ENCODE assay signal across 12 cellular contexts in genomic region chr15:25787855-25788521, GRCh38.
DNase-seq lines count a peak whose midpoint lies in the region; ATAC-seq, FAIRE-seq and TF ChIP-seq lines count a peak whose summit lies in the region.
"Had no signal": no experiment of that assay in that cellular context is flagged by ENCODE, and none has a peak within 500 bp of the region (broad histone marks: within the 10 kb centered on the region; RNA-seq: fewer than 3 reads in every experiment).

No MANE protein-coding gene starts in this region.

- ATAC-seq in HG03439 (IDR thresholded peaks at IDR 0.05; ENCODE audit: unreplicated experiment), result no peak

- no peak overlapping the region for H2AFZ ChIP-seq in H1 (ENCODE audit: low read length)

- no peak overlapping the region for H4K8ac ChIP-seq in H1 (ENCODE audit: extremely low read depth, insufficient read depth, low read length)

- no peak overlapping the region for H2BK20ac ChIP-seq in H1 (ENCODE audit: low read length)

- H3K27ac Mint-ChIP-seq in osteocyte (ENCODE audit: unreplicated experiment), result peak overlapping the region; percentile 92
- H3K27ac Mint-ChIP-seq: activated naive CD8-positive, alpha-beta T cell treated with anti-CD3 and anti-CD28 coated beads, Interleukin-2, amount 10 ng/mL, durations not matched to agents 7 days and 5 days had no signal

- CTCF ChIA-PET in H1 (lab: Charles Lee; ENCODE audit: partially characterized antibody), result interaction anchor here (1.1 kb wide), 1 partner anchor 146 kb away, joined by 3 read pairs; no protein-coding TSS in a partner anchor

- H3K27ac ChIP-seq in H1 (ENCODE audit: low read depth, low read length), result no peak overlapping the region

- peak; percentile 48 for DNase-seq in COLO668 (lab: John Stamatoyannopoulos, UW; ENCODE audit: unreplicated experiment)
- peak; percentile 18 for DNase-seq in HK-2 (ENCODE audit: unreplicated experiment)
- no peak for DNase-seq in H1 (ENCODE audit: low read depth in 1 of 2, low spot score in 2 of 2)
- no peak for DNase-seq in osteocyte (ENCODE audit: extremely low spot score, unreplicated experiment)
- DNase-seq in anterior cingulate cortex (lab: John Stamatoyannopoulos, UW), result no peak
- no peak for DNase-seq in NCI-H1436 treated with DMSO at 0.1 percent for 48 hours (lab: John Stamatoyannopoulos, UW)
- DNase-seq in NCI-H2171 (lab: John Stamatoyannopoulos, UW), result no peak
- DNase-seq: activated naive CD8-positive, alpha-beta T cell treated with anti-CD3 and anti-CD28 coated beads, Interleukin-2, amount 10 ng/mL, durations not matched to agents 7 days and 5 days; MM.1S had no signal

- TF ChIP-seq CTCF in H1 (IDR thresholded peaks at IDR 0.05; ENCODE audit: control extremely low read depth in 1 of 3, insufficient read depth in 1 of 3, low read depth in 1 of 3, low read length in 3 of 3) (no peak), osteocyte (IDR thresholded peaks at IDR 0.05) (no peak)

- H3K4me3 Mint-ChIP-seq in osteocyte (ENCODE audit: unreplicated experiment), result no peak overlapping the region
- H3K4me3 Mint-ChIP-seq: activated naive CD8-positive, alpha-beta T cell treated with anti-CD3 and anti-CD28 coated beads, Interleukin-2, amount 10 ng/mL, durations not matched to agents 7 days and 5 days had no signal

- H2BK5ac ChIP-seq in H1 (ENCODE audit: low read depth, low read length), result no peak overlapping the region

- peak overlapping the region; percentile 43; the same call in 1 of the 2 replicates for H3K18ac ChIP-seq in H1 (ENCODE audit: extremely low read depth, low read length)

- no peak for FAIRE-seq in H1 (lab: Jason Lieb, UNC)
- FAIRE-seq: G401.6 had no signal

- no peaks in the 10 kb centered on the region for H3K27me3 Mint-ChIP-seq in osteocyte (ENCODE audit: unreplicated experiment)
- H3K27me3 Mint-ChIP-seq: activated naive CD8-positive, alpha-beta T cell treated with anti-CD3 and anti-CD28 coated beads, Interleukin-2, amount 10 ng/mL, durations not matched to agents 7 days and 5 days had no signal

- peaks cover 82% of the 10 kb centered on the region for H3K4me1 Mint-ChIP-seq in osteocyte (ENCODE audit: unreplicated experiment)

- WGBS in H1 (ENCODE audit: extremely low coverage in 1 of 2, insufficient coverage in 1 of 2, insufficient read length in 1 of 2, insufficient replicate concordance in 2 of 2, low coverage in 1 of 2, low lambda C conversion rate in 2 of 2, missing lambda C conversion rate in 1 of 2), 2 experiments, result 87% methylated on average over 13 of the region's 13 CpGs; no CpG with 5 or more reads in 1 of the 2 experiments

- no peak overlapping the region for H3K23ac ChIP-seq in H1 (ENCODE audit: insufficient read length)

- no peaks in the 10 kb centered on the region for H3K23me2 ChIP-seq in H1 (ENCODE audit: low read depth, low read length)

- H3K9ac ChIP-seq in H1 (replicated peaks in 1 of 4; ENCODE audit: extremely low read depth in 1 of 4, low read depth in 3 of 4, low read length in 3 of 4), result no peak overlapping the region

- no peak overlapping the region for H2BK120ac ChIP-seq in H1 (replicated peaks; ENCODE audit: low read depth, low read length)

- H2BK12ac ChIP-seq in H1 (ENCODE audit: low read depth, low read length), result no peak overlapping the region

- no peaks in the 10 kb centered on the region for H3K9me3 ChIP-seq in H1 (ENCODE audit: insufficient read depth in 2 of 2, low read depth in 1 of 2, low read length in 1 of 2)
- H3K9me3 ChIP-seq: HAP-1 had no signal

- POLR2A ChIA-PET in H1 (lab: Charles Lee; ENCODE audit: partially characterized antibody), result no interaction called here

- no peak for TF ChIP-seq POLR2A in H1 (IDR thresholded peaks at IDR 0.05; ENCODE audit: control extremely low read depth in 1 of 2, low read depth in 2 of 2, low read length in 2 of 2)

- TF ChIP-seq EP300 in H1 (IDR thresholded peaks at IDR 0.05; ENCODE audit: borderline replicate concordance in 1 of 2, low read depth in 2 of 2, low read length in 2 of 2), result no peak

- H2AK5ac ChIP-seq in H1 (ENCODE audit: low read depth, low read length), result no peak overlapping the region

- H2BK15ac ChIP-seq in H1 (ENCODE audit: low read length), result no peak overlapping the region

- no peak overlapping the region for H4K91ac ChIP-seq in H1 (replicated peaks; ENCODE audit: insufficient read length, low read length)

- no peak overlapping the region for H4K5ac ChIP-seq in H1 (ENCODE audit: insufficient read length, low read depth, low read length)

- no peak overlapping the region for H3K56ac ChIP-seq in H1 (replicated peaks; ENCODE audit: insufficient read length, low read depth, low read length)

- peaks cover 0 to 6% (median 2%) of the 10 kb centered on the region in 4 experiments; a peak in 4 of 7 replicates for H3K4me1 ChIP-seq in H1 (replicated peaks in 1 of 4; ENCODE audit: control insufficient read depth in 3 of 4, insufficient read depth in 4 of 4, low read length in 3 of 4)
- H3K4me1 ChIP-seq: HAP-1 had no signal

- peaks cover 6% of the 10 kb centered on the region for H3K36me3 Mint-ChIP-seq in osteocyte (ENCODE audit: unreplicated experiment)

- no peaks in the 10 kb centered on the region for H3K79me2 ChIP-seq in H1 (ENCODE audit: control insufficient read depth in 1 of 2, insufficient read depth in 2 of 2, low read length in 2 of 2)

- TF ChIP-seq RAD21 in H1 (IDR thresholded peaks at IDR 0.05 in 1 of 2, conservative IDR thresholded peaks at IDR 0.05 in 1 of 2; ENCODE audit: low read depth in 2 of 2, low read length in 2 of 2), result no peak

- no peak overlapping the region for H3K4ac ChIP-seq in H1 (replicated peaks; ENCODE audit: insufficient read length, low read depth, low read length)

- no peak overlapping the region for H3K4me3 ChIP-seq in H1 (ENCODE audit: extremely low read depth in 1 of 4, insufficient read depth in 2 of 4, low read depth in 3 of 4, low read length in 4 of 4)
- H3K4me3 ChIP-seq: HAP-1 had no signal

- H3K9me3 Mint-ChIP-seq in osteocyte (ENCODE audit: unreplicated experiment), result no peaks in the 10 kb centered on the region
- H3K9me3 Mint-ChIP-seq: activated naive CD8-positive, alpha-beta T cell treated with anti-CD3 and anti-CD28 coated beads, Interleukin-2, amount 10 ng/mL, durations not matched to agents 7 days and 5 days had no signal

- H3K4me2 ChIP-seq in H1 (ENCODE audit: insufficient read depth in 1 of 2, low read depth in 2 of 2, low read length in 2 of 2), result no peak overlapping the region

- H3K36me3 ChIP-seq in H1 (ENCODE audit: control insufficient read depth in 2 of 4, insufficient read depth in 4 of 4, low read length in 3 of 4), result no peaks in the 10 kb centered on the region
- H3K36me3 ChIP-seq: HAP-1 had no signal

- no peak overlapping the region for H3K14ac ChIP-seq in H1 (ENCODE audit: insufficient read length)

- H3K79me1 ChIP-seq in H1 (ENCODE audit: low read depth, low read length), result no peaks in the 10 kb centered on the region

- H4K20me1 ChIP-seq in H1 (replicated peaks in 1 of 2; ENCODE audit: control insufficient read depth in 1 of 2, insufficient read depth in 2 of 2, low read length in 2 of 2), result no peaks in the 10 kb centered on the region

- H3K27me3 ChIP-seq in H1 (replicated peaks in 1 of 4; ENCODE audit: control insufficient read depth in 3 of 4, extremely low read depth in 1 of 4, insufficient read depth in 3 of 4, low read length in 3 of 4), result no peaks in the 10 kb centered on the region

TF ChIP-seq in H1, 55 proteins besides CTCF, POLR2A, EP300 and RAD21:
- no peak for TF ChIP-seq GABPA (IDR thresholded peaks at IDR 0.05; ENCODE audit: borderline replicate concordance, insufficient read depth, low read length)

Comparison
In these comparisons a context has a peak if more than half of its experiments do, and no peak if none do; other contexts are left out.
1. DNase-seq: peak in COLO668 (single experiment) and HK-2 (single experiment); none in H1 (0 of 2), osteocyte (single experiment), anterior cingulate cortex (0 of 58), NCI-H1436 treated with DMSO at 0.1 percent for 48 hours (single experiment) and NCI-H2171 (single experiment).